ENCODE assay signal across 14 cellular contexts in genomic region chr19:33777351-33777750, GRCh38. TPM values are rescaled to one million over a fixed set of nuclear protein-coding genes. Genes with fewer than 3 reads are reported as not detected.
"Had no signal": no experiment of that assay in that cellular context is flagged by ENCODE, and none has a peak within 500 bp of the region (broad histone marks: within the 10 kb centered on the region; RNA-seq: fewer than 3 reads in every experiment).

No MANE protein-coding gene starts in this region.

- H2AFZ ChIP-seq: neural progenitor cell had no signal

- H3K36me3 ChIP-seq: neural progenitor cell, neutrophil, ovary, right lobe of liver, sigmoid colon, stomach, thoracic aorta, thyroid gland, tibial nerve, upper lobe of left lung, vagina had no signal

- H3K4me2 ChIP-seq: neural progenitor cell had no signal

- H3K27me3 ChIP-seq: ovary, right lobe of liver, thyroid gland, upper lobe of left lung, vagina had no signal

- H3K79me2 ChIP-seq: parathyroid adenoma had no signal

- H3K4me3 ChIP-seq: neural progenitor cell, ovary, right lobe of liver, thoracic aorta, thyroid gland, tibial nerve, vagina had no signal

- H3K9ac ChIP-seq: neural progenitor cell, parathyroid adenoma had no signal

- H3K27ac ChIP-seq: neural progenitor cell, neutrophil, ovary, parathyroid adenoma, psoas muscle, right lobe of liver, sigmoid colon, stomach, thoracic aorta, thyroid gland, tibial nerve, upper lobe of left lung, vagina had no signal

- H3K9me3 ChIP-seq: neutrophil, ovary, psoas muscle, right lobe of liver, sigmoid colon, stomach, thoracic aorta, thyroid gland, tibial nerve, upper lobe of left lung, vagina had no signal

- H3K4me1 ChIP-seq: neural progenitor cell, parathyroid adenoma, psoas muscle, right lobe of liver had no signal

RNA-seq across cellular contexts. Expression of gene KCTD15, which starts 19.3 kb away (rescaled TPM):
- polyA plus RNA-seq: naive thymus-derived CD4-positive, alpha-beta T cell had no signal
